ENCODE assay signal across 8 cellular contexts in the genomic region with DNA sequence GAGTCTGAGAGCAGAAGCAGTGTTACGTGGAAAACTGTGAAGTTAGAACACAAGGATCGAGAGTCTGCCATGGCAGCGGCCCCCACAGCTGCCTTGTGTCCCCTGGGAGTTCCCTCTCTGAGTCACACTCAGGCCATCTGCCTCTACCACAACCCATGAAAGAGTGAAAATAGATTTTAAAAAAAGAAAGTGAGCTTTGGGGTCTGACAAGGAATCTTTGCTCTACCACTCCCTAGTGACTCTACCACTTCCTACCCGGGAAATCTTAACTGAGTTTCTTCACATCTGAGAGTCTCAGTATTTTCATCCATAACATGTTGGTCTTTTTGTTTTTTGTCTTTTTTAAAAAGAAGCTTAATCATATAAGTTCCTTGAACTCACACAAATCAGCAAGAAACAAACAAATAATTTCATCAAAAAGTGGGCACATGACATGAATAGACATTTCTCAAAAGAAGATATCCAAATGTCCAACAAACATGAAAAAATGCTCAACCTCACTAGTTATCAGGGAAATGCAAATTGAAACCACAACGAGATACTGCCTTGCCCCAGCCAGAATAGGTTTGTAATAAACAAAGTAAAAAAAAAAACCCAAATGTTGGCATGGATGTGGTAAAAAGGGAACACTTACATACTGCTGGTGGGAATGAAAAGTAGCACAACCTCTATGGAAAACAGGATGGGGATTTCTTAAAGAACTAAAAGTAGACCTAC. TPM values are rescaled to one million over a fixed set of nuclear protein-coding genes. Genes with fewer than 3 reads are reported as not detected.
A peak's percentile ranks its signal among the peaks of the same experiment; 100 is the strongest.
DNase-seq lines count a peak whose midpoint lies in the region; ATAC-seq and TF ChIP-seq lines count a peak whose summit lies in the region.

No MANE protein-coding gene starts in this region.

- no peaks in the 10 kb centered on the region for H3K9me3 Mint-ChIP-seq in H9

- no peaks in the 10 kb centered on the region for H3K4me1 ChIP-seq in H9 (ENCODE audit: insufficient read depth, low read length)

- H3K18ac ChIP-seq in H9 (ENCODE audit: insufficient read length, low read depth, low read length): no peak overlapping the region

- DNase-seq in NCI-H69 (lab: John Stamatoyannopoulos, UW) (peak; percentile 19), medulla oblongata (ENCODE audit: extremely low spot score) (peak; percentile 24), HT-29 (ENCODE audit: low spot score) (no peak), H9 (no peak), NCI-H1092 (lab: John Stamatoyannopoulos, UW) (no peak)
- no peak for DNase-seq in stimulated activated CD4-positive, alpha-beta T cell treated with anti-CD3 and anti-CD28 coated beads, Interleukin-4, amount 100 ng/mL, for 1 hour

- no peak overlapping the region for H4K8ac ChIP-seq in H9 (replicated peaks; ENCODE audit: insufficient read length, low read depth, low read length)

- H3K36me3 Mint-ChIP-seq in H9 (ENCODE audit: insufficient read depth in 1 of 3, low read depth in 3 of 3): no peaks in the 10 kb centered on the region

- H3K4me3 Mint-ChIP-seq in H9: no peak overlapping the region

- H3K79me2 ChIP-seq in H9 (ENCODE audit: insufficient read depth, low read length): no peaks in the 10 kb centered on the region

- H4K20me1 ChIP-seq in H9 (ENCODE audit: control insufficient read depth, insufficient read depth, insufficient read length): no peaks in the 10 kb centered on the region

- H2BK20ac ChIP-seq in H9 (ENCODE audit: low read depth, low read length, poor library complexity, severe bottlenecking): no peak overlapping the region

- no peak overlapping the region for H3K27ac ChIP-seq in H9 (ENCODE audit: insufficient read length, low read depth, low read length)

- no peak overlapping the region for H2BK5ac ChIP-seq in H9 (ENCODE audit: insufficient read length, low read length)

- no peak overlapping the region for H3T11ph ChIP-seq in H9 (ENCODE audit: low read length)

- H2BK12ac ChIP-seq in H9 (ENCODE audit: insufficient read length, low read depth, low read length): no peak overlapping the region

- H3K9me3 ChIP-seq in H9 (ENCODE audit: control insufficient read depth, low read depth, low read length): no peaks in the 10 kb centered on the region

- H3K4me1 Mint-ChIP-seq in H9: peaks cover 29 to 31% of the 10 kb centered on the region in 2 experiments

- H2AFZ ChIP-seq in H9 (ENCODE audit: low read length): no peak overlapping the region

- TF ChIP-seq CTCF in H9 (conservative IDR thresholded peaks at IDR 0.05): no peak

- H3K27ac Mint-ChIP-seq in H9: no peak overlapping the region; a peak in 1 of 7 replicates

- H3K23ac ChIP-seq in H9 (ENCODE audit: insufficient read length, low read depth, low read length): no peak overlapping the region

- no CpG with 5 or more reads among the region's 5 CpGs for WGBS in H9 (ENCODE audit: extremely low coverage, insufficient read length, low lambda C conversion rate)

- ATAC-seq in GM18861 (IDR thresholded peaks at IDR 0.05; ENCODE audit: unreplicated experiment): peak; percentile 74
- ATAC-seq in HG02798 (IDR thresholded peaks at IDR 0.05; ENCODE audit: poor library complexity, unreplicated experiment): peak; percentile 92

- no peak overlapping the region for H3K4ac ChIP-seq in H9 (ENCODE audit: low read depth, low read length)

- no peak overlapping the region for H4K91ac ChIP-seq in H9 (ENCODE audit: insufficient read length, low read depth, low read length)

- H4K5ac ChIP-seq in H9 (ENCODE audit: insufficient read length, low read depth, low read length): no peak overlapping the region

- H3K27me3 Mint-ChIP-seq in H9 (ENCODE audit: low read depth): peaks cover 13% of the 10 kb centered on the region

- H3K56ac ChIP-seq in H9 (ENCODE audit: insufficient read length, low read depth, low read length): no peak overlapping the region

- no peaks in the 10 kb centered on the region for H3K27me3 ChIP-seq in H9 (ENCODE audit: insufficient read depth, low read length)

- H3K4me2 ChIP-seq in H9 (ENCODE audit: insufficient read depth, insufficient read length, low read length): no peak overlapping the region

- no peak overlapping the region for H3K9ac ChIP-seq in H9 (ENCODE audit: extremely low read depth, insufficient read length, low read length)

- H3K79me1 ChIP-seq in H9 (ENCODE audit: insufficient read depth, low read depth, low read length, poor library complexity, severe bottlenecking): no peaks in the 10 kb centered on the region

- H2BK15ac ChIP-seq in H9 (ENCODE audit: low read depth, low read length): no peak overlapping the region

- H3K14ac ChIP-seq in H9 (ENCODE audit: insufficient read depth, low read length): no peak overlapping the region

- no peaks in the 10 kb centered on the region for H3K23me2 ChIP-seq in H9 (ENCODE audit: insufficient read length, low read depth, low read length, poor library complexity, severe bottlenecking)

- no peak overlapping the region for H2AK5ac ChIP-seq in H9 (ENCODE audit: insufficient read length, low read length)

- H2BK120ac ChIP-seq in H9 (ENCODE audit: low read depth, low read length, poor library complexity, severe bottlenecking): no peak overlapping the region

RNA-seq across cellular contexts. Expression of gene MSGN1, which starts 2.4 kb away (rescaled TPM):
- total RNA-seq in HT-29 (2014; rRNA removed; shearing (Covaris generic)): not detected in 2 replicates
- not detected in 2 replicates for total RNA-seq in H9 (2021)

RNA-seq across cellular contexts. Expression of gene GEN1, which starts 60.0 kb away (rescaled TPM):
- total RNA-seq in HT-29 (2014; rRNA removed; shearing (Covaris generic)): 16.8 and 18.5 TPM in 2 replicates
- total RNA-seq in H9 (2021): 28.1 and 28.4 TPM in 2 replicates

Comparison
In these comparisons a context has a peak if more than half of its experiments do, and no peak if none do; other contexts are left out.
1. DNase-seq: peak in NCI-H69 (single experiment) and medulla oblongata (single experiment); none in HT-29 (single experiment), H9 (single experiment), NCI-H1092 (single experiment) and stimulated activated CD4-positive, alpha-beta T cell treated with anti-CD3 and anti-CD28 coated beads, Interleukin-4, amount 100 ng/mL, for 1 hour (single experiment).